In the genomic region with DNA sequence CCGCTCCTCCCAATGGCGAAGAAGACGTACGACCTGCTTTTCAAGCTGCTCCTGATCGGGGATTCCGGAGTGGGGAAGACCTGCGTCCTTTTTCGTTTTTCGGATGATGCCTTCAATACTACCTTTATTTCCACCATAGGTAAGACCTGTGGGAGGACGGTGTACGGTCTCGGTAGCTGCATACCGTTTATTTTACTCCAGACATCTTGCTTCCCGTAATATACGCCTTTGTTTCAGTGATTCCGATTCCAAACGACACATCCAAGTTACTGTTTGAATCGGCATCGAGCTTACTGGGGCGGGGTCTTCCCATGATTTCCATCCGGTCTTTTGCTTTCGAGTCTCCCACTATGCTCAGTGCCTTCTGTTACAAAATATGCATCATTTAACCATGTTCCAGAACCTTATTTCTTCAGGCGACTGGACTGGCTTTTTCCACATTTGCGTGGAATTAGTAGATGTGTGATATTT, we compare ENCODE assay signal across 8 cellular contexts. TPM values are rescaled to one million over a fixed set of nuclear protein-coding genes. Genes with fewer than 3 reads are reported as not detected.
DNase-seq lines count a peak whose midpoint lies in the region; ATAC-seq and TF ChIP-seq lines count a peak whose summit lies in the region.

No MANE protein-coding gene starts in this region.

- DNase-seq in NCI-H526 (lab: John Stamatoyannopoulos, UW): peak; percentile 64 to 71
- no peak for DNase-seq in central memory CD8-positive, alpha-beta T cell (ENCODE audit: low spot score in 2 of 2)
- DNase-seq in GM13976 (ENCODE audit: low spot score): no peak

- in situ Hi-C loops in GM13976 (cut with MboI; ENCODE audit: low sequenced_read_pairs, unreplicated experiment): no loop called here

- peak overlapping the region; percentile 84 for H3K27ac Mint-ChIP-seq in central memory CD8-positive, alpha-beta T cell (ENCODE audit: low read depth)

- H3K9me3 ChIP-seq in mononuclear cell (ENCODE audit: low read depth, low read length): no peaks in the 10 kb centered on the region

- peak; percentile 38 for ATAC-seq in central memory CD8-positive, alpha-beta T cell (replicated peaks; ENCODE audit: extremely low read depth, poor library complexity, severe bottlenecking)
- ATAC-seq in HG03159 (IDR thresholded peaks at IDR 0.05; ENCODE audit: unreplicated experiment) (no peak), HG03354 (IDR thresholded peaks at IDR 0.05; ENCODE audit: poor library complexity, severe bottlenecking, unreplicated experiment) (no peak), GM19328 (IDR thresholded peaks at IDR 0.05; ENCODE audit: unreplicated experiment) (no peak)

- H3K4me1 Mint-ChIP-seq in central memory CD8-positive, alpha-beta T cell: peaks cover 46% of the 10 kb centered on the region

- H3K4me1 ChIP-seq in mononuclear cell (ENCODE audit: insufficient read depth, low read length): peaks cover 48% of the 10 kb centered on the region

- H3K27me3 ChIP-seq in mononuclear cell (ENCODE audit: insufficient read depth, low read length): no peaks in the 10 kb centered on the region

- peak overlapping the region; percentile 87 for H3K4me3 Mint-ChIP-seq in central memory CD8-positive, alpha-beta T cell

- peak overlapping the region; percentile 99 for H3K4me3 ChIP-seq in GM12875 (ENCODE audit: low read depth, low read length)
- peak overlapping the region; percentile 98 for H3K4me3 ChIP-seq in mononuclear cell (ENCODE audit: low read length)

- H3K27me3 Mint-ChIP-seq in central memory CD8-positive, alpha-beta T cell: no peaks in the 10 kb centered on the region

- no peaks in the 10 kb centered on the region for H3K9me3 Mint-ChIP-seq in central memory CD8-positive, alpha-beta T cell

- TF ChIP-seq CTCF in GM12875 (IDR thresholded peaks at IDR 0.05; ENCODE audit: borderline replicate concordance, insufficient read depth, low read depth, low read length): no peak
- no peak for TF ChIP-seq CTCF in GM13976 (IDR thresholded peaks at IDR 0.05; ENCODE audit: borderline replicate concordance, control extremely low read depth, extremely low read depth, insufficient read depth, missing control alignments)

- H3K36me3 Mint-ChIP-seq in central memory CD8-positive, alpha-beta T cell (ENCODE audit: insufficient read depth): peaks cover 31% of the 10 kb centered on the region

RNA-seq across cellular contexts. Expression of a gene that starts 0.7 kb away (rescaled TPM):
- total RNA-seq in mononuclear cell: 24.5 TPM

RNA-seq across cellular contexts. Expression of a gene that starts 52.3 kb away (rescaled TPM):
- 1.7 TPM for total RNA-seq in mononuclear cell

Comparison
In these comparisons a context has a peak if more than half of its experiments do, and no peak if none do; other contexts are left out.
1. DNase-seq: peak in NCI-H526 (2 of 2); none in central memory CD8-positive, alpha-beta T cell (0 of 2) and GM13976 (single experiment).